9 cellular contexts compared by ENCODE assay signal in genomic region chr6:96923400-96923799, GRCh38. TPM values are rescaled to one million over a fixed set of nuclear protein-coding genes. Genes with fewer than 3 reads are reported as not detected.
DNase-seq lines count a peak whose midpoint lies in the region; ATAC-seq and TF ChIP-seq lines count a peak whose summit lies in the region.
"Had no signal": no experiment of that assay in that cellular context is flagged by ENCODE, and none has a peak within 500 bp of the region (broad histone marks: within the 10 kb centered on the region; RNA-seq: fewer than 3 reads in every experiment).

No MANE protein-coding gene starts in this region.

- POLR2A ChIA-PET in activated CD4-positive, alpha-beta memory T cell treated with anti-CD3 and anti-CD28 coated beads for 36 hours (lab: Charles Lee) = interaction anchor here (1.1 to 3.5 kb wide), 2 partner anchors 10 to 16 kb away, joined by 5 to 29 read pairs; no protein-coding TSS in a partner anchor

- H3K27ac ChIP-seq in layer of hippocampus (ENCODE audit: low read depth, low read length) = peak overlapping the region; percentile 95
- peak overlapping the region; percentile 68 for H3K27ac ChIP-seq in stomach smooth muscle (ENCODE audit: low read length)

- peak overlapping the region; percentile 88 for H3K4me3 Mint-ChIP-seq in T-helper 2 cell treated with Interferon-gamma antibody and Interleukin-4, amounts not matched to agents 5 μg/mL and 100 μg/mL, for 36 hours
- peak overlapping the region; percentile 77 for H3K4me3 Mint-ChIP-seq in activated CD4-positive, alpha-beta memory T cell treated with anti-CD3 and anti-CD28 coated beads for 36 hours
- H3K4me3 Mint-ChIP-seq in CD14-positive monocyte = peak overlapping the region in 1 of 2 donors; percentile 33

- H3K27ac Mint-ChIP-seq in T-helper 2 cell treated with Interferon-gamma antibody and Interleukin-4, amounts not matched to agents 5 μg/mL and 100 μg/mL, for 36 hours = peak overlapping the region; percentile 58
- no peak overlapping the region for H3K27ac Mint-ChIP-seq in activated CD4-positive, alpha-beta memory T cell treated with anti-CD3 and anti-CD28 coated beads for 36 hours
- no peak overlapping the region for H3K27ac Mint-ChIP-seq in CD14-positive monocyte

- peaks cover 12% of the 10 kb centered on the region for H3K27me3 Mint-ChIP-seq in T-helper 2 cell treated with Interferon-gamma antibody and Interleukin-4, amounts not matched to agents 5 μg/mL and 100 μg/mL, for 36 hours (ENCODE audit: low read depth)
- H3K27me3 Mint-ChIP-seq in activated CD4-positive, alpha-beta memory T cell treated with anti-CD3 and anti-CD28 coated beads for 36 hours = no peaks in the 10 kb centered on the region
- peaks cover 36 to 58% (median 43%) of the 10 kb centered on the region in 3 donors for H3K27me3 Mint-ChIP-seq in CD14-positive monocyte (ENCODE audit: low read depth in 3 of 3)

- no peaks in the 10 kb centered on the region for H3K36me3 ChIP-seq in stomach smooth muscle (ENCODE audit: control insufficient read depth in 2 of 2, insufficient read depth in 2 of 2, low read length in 2 of 2)

- no peak for TF ChIP-seq CTCF in CD14-positive monocyte (IDR thresholded peaks at IDR 0.05)

- H3K4me3 ChIP-seq in stomach smooth muscle (ENCODE audit: low read length in 2 of 2) = no peak overlapping the region

- H3K36me3 Mint-ChIP-seq in T-helper 2 cell treated with Interferon-gamma antibody and Interleukin-4, amounts not matched to agents 5 μg/mL and 100 μg/mL, for 36 hours (ENCODE audit: low read depth) = no peaks in the 10 kb centered on the region
- no peaks in the 10 kb centered on the region for H3K36me3 Mint-ChIP-seq in activated CD4-positive, alpha-beta memory T cell treated with anti-CD3 and anti-CD28 coated beads for 36 hours
- no peaks in the 10 kb centered on the region for H3K36me3 Mint-ChIP-seq in CD14-positive monocyte

- no peaks in the 10 kb centered on the region for H3K9me3 Mint-ChIP-seq in T-helper 2 cell treated with Interferon-gamma antibody and Interleukin-4, amounts not matched to agents 5 μg/mL and 100 μg/mL, for 36 hours
- H3K9me3 Mint-ChIP-seq in activated CD4-positive, alpha-beta memory T cell treated with anti-CD3 and anti-CD28 coated beads for 36 hours = no peaks in the 10 kb centered on the region
- peaks cover 0 to 6% (median 0%) of the 10 kb centered on the region in 7 donors for H3K9me3 Mint-ChIP-seq in CD14-positive monocyte

- CTCF ChIA-PET in activated CD4-positive, alpha-beta memory T cell treated with anti-CD3 and anti-CD28 coated beads for 36 hours (lab: Charles Lee) = no interaction called here

- intact Hi-C loops in activated CD4-positive, alpha-beta memory T cell treated with anti-CD3 and anti-CD28 coated beads for 36 hours (cut with micrococcal nuclease) = loop anchor here (10.0 kb wide), 1 partner anchor 1349 kb away; the partner anchor contains the start of gene MANEA
- intact Hi-C loops in CD14-positive monocyte (cut with micrococcal nuclease) = no loop called here

- peak overlapping the region in 1 of 2 donors; percentile 85 for H3K9ac ChIP-seq in stomach smooth muscle (ENCODE audit: low read length in 2 of 2)

- H3K4me1 ChIP-seq in stomach smooth muscle (ENCODE audit: control insufficient read depth, insufficient read depth, low read length) = peaks cover 5% of the 10 kb centered on the region

- H3K9me3 ChIP-seq in stomach smooth muscle (ENCODE audit: control insufficient read depth in 2 of 2, low read length in 2 of 2) = no peaks in the 10 kb centered on the region

- H3K27me3 ChIP-seq in layer of hippocampus (ENCODE audit: control insufficient read depth, insufficient read depth, low read length) (no peaks in the 10 kb centered on the region), stomach smooth muscle (ENCODE audit: control insufficient read depth in 1 of 2, insufficient read depth in 2 of 2, low read length in 2 of 2) (no peaks in the 10 kb centered on the region)

- no peak for DNase-seq in T-helper 2 cell treated with Interferon-gamma antibody and Interleukin-4, amounts not matched to agents 5 μg/mL and 100 μg/mL, for 36 hours (ENCODE audit: low spot score)
- no peak for DNase-seq in T-helper 2 cell
- DNase-seq in activated CD4-positive, alpha-beta memory T cell treated with anti-CD3 and anti-CD28 coated beads for 36 hours = no peak
- DNase-seq in stimulated activated CD4-positive, alpha-beta T cell treated with anti-CD3 and anti-CD28 coated beads, Interleukin-1b, Interleukin-23, amount 100 ng/mL, for 48 hours = no peak
- DNase-seq in CD14-positive monocyte (ENCODE audit: low spot score) = no peak

- no peak for ATAC-seq in GM18498 (IDR thresholded peaks at IDR 0.05; ENCODE audit: unreplicated experiment)

- peaks cover 29% of the 10 kb centered on the region for H3K4me1 Mint-ChIP-seq in T-helper 2 cell treated with Interferon-gamma antibody and Interleukin-4, amounts not matched to agents 5 μg/mL and 100 μg/mL, for 36 hours (ENCODE audit: low read depth)
- H3K4me1 Mint-ChIP-seq in activated CD4-positive, alpha-beta memory T cell treated with anti-CD3 and anti-CD28 coated beads for 36 hours (ENCODE audit: low read depth) = peaks cover 37% of the 10 kb centered on the region
- peaks cover 12% of the 10 kb centered on the region for H3K4me1 Mint-ChIP-seq in CD14-positive monocyte

RNA-seq across cellular contexts. Expression of gene KLHL32, which starts 1.1 kb away (rescaled TPM):
- total RNA-seq in activated CD4-positive, alpha-beta memory T cell treated with anti-CD3 and anti-CD28 coated beads for 36 hours = under 1 TPM; 0.83 to 0.92 TPM
- polyA plus RNA-seq in CD14-positive monocyte = not detected
- total RNA-seq: subcutaneous adipose tissue had no signal

RNA-seq across cellular contexts. Expression of gene NDUFAF4, which starts 25.7 kb away (rescaled TPM):
- total RNA-seq in activated CD4-positive, alpha-beta memory T cell treated with anti-CD3 and anti-CD28 coated beads for 36 hours = 10 to 100 TPM; 56.3 to 59.9 TPM
- 10 to 100 TPM; 14.9 to 17.5 TPM for polyA plus RNA-seq in CD14-positive monocyte
